9 cellular contexts compared by ENCODE assay signal in genomic region chr11:119335091-119335654, GRCh38. TPM values are rescaled to one million over a fixed set of nuclear protein-coding genes. Genes with fewer than 3 reads are reported as not detected.
DNase-seq lines count a peak whose midpoint lies in the region; ATAC-seq, FAIRE-seq and TF ChIP-seq lines count a peak whose summit lies in the region.
"Had no signal": no experiment of that assay in that cellular context is flagged by ENCODE, and none has a peak within 500 bp of the region (broad histone marks: within the 10 kb centered on the region; RNA-seq: fewer than 3 reads in every experiment).

No MANE protein-coding gene starts in this region.

- no peak for TF ChIP-seq RAD21 in HepG2 (CRISPR knock-in tag; IDR thresholded peaks at IDR 0.05)

- POLR2A ChIA-PET in activated CD4-positive, alpha-beta T cell treated with anti-CD3 and anti-CD28 coated beads, Interleukin-2, amount 10 ng/mL, durations not matched to agents 7 days and 5 days (lab: Charles Lee): no interaction called here
- POLR2A ChIA-PET in HepG2 (lab: Yijun Ruan, JAX): interaction anchor here (0.8 to 1.0 kb wide), 3 partner anchors 17 to 33 kb away, joined by 3 to 4 read pairs (median 3); no protein-coding TSS in a partner anchor

- H3K36me3 ChIP-seq in ascending aorta: peaks cover 0 to 6% of the 10 kb centered on the region in 2 donors
- H3K36me3 ChIP-seq in HepG2 (replicated peaks in 1 of 2; ENCODE audit: control insufficient read depth in 1 of 2, insufficient read depth in 2 of 2, low read length in 2 of 2): peaks cover 8 to 14% of the 10 kb centered on the region in 2 experiments; a peak in 4 of 5 replicates
- peaks cover 9% of the 10 kb centered on the region for H3K36me3 ChIP-seq in thymus (ENCODE audit: control insufficient read depth, insufficient read depth)

- peak overlapping the region; percentile 86 for H3K9ac ChIP-seq in HepG2 (ENCODE audit: insufficient read depth, low read depth, low read length)

- H3K27ac Mint-ChIP-seq in activated CD4-positive, alpha-beta T cell treated with anti-CD3 and anti-CD28 coated beads, Interleukin-2, amount 10 ng/mL, durations not matched to agents 7 days and 5 days: peak overlapping the region; percentile 99

- ATAC-seq in HepG2: no peak
- no peak for ATAC-seq in HG02623 (IDR thresholded peaks at IDR 0.05; ENCODE audit: unreplicated experiment)

- DNase-seq in activated CD4-positive, alpha-beta T cell treated with anti-CD3 and anti-CD28 coated beads, Interleukin-2, amount 10 ng/mL, durations not matched to agents 7 days and 5 days: no peak
- no peak for DNase-seq in activated CD4-positive, alpha-beta T cell treated with anti-CD3 and anti-CD28 coated beads, Interleukin-2, amount 50 U/mL, for 1 hour
- DNase-seq in ascending aorta (ENCODE audit: low spot score in 2 of 2) (no peak), HepG2 (ENCODE audit: low spot score) (no peak), H54 (ENCODE audit: insufficient read length, low spot score) (no peak)
- DNase-seq in stimulated activated CD4-positive, alpha-beta T cell treated with anti-CD3 and anti-CD28 coated beads, Interleukin-12 subunit alpha, Interleukin-12 subunit beta, amount 100 ng/mL, for 4 hours: no peak
- DNase-seq: COR-L47 had no signal

- no peak overlapping the region for H2AFZ ChIP-seq in HepG2 (ENCODE audit: low read length)

- peaks cover 4% of the 10 kb centered on the region; the same call in 1 of the 2 replicates for H4K20me1 ChIP-seq in HepG2 (ENCODE audit: insufficient read depth, low read length)

- TF ChIP-seq CTCF in ascending aorta (IDR thresholded peaks at IDR 0.05) (no peak), HepG2 (CRISPR knock-in tag; IDR thresholded peaks at IDR 0.05) (no peak)

- FAIRE-seq in HepG2 (lab: Jason Lieb, UNC): no peak
- no peak for FAIRE-seq in H54 (lab: Jason Lieb, UNC)

- H3K4me3 ChIP-seq in ascending aorta: peak overlapping the region; percentile 77 to 97
- peak overlapping the region; percentile 78 to 94 (median 87) for H3K4me3 ChIP-seq in HepG2 (replicated peaks in 1 of 3; ENCODE audit: insufficient read depth in 1 of 3, low read depth in 2 of 3, low read length in 3 of 3)
- H3K4me3 ChIP-seq in thymus (ENCODE audit: low read length): peak overlapping the region; percentile 82

- H3K36me3 Mint-ChIP-seq in activated CD4-positive, alpha-beta T cell treated with anti-CD3 and anti-CD28 coated beads, Interleukin-2, amount 10 ng/mL, durations not matched to agents 7 days and 5 days (ENCODE audit: low read depth): peaks cover 10% of the 10 kb centered on the region

- no peak for TF ChIP-seq EP300 in HepG2 (IDR thresholded peaks at IDR 0.05; ENCODE audit: low read depth in 2 of 2, low read length in 2 of 2)
- TF ChIP-seq EP300 in HepG2 (CRISPR knock-in tag; IDR thresholded peaks at IDR 0.05; ENCODE audit: borderline replicate concordance): no peak

- peak overlapping the region; percentile 89 for H3K4me2 ChIP-seq in HepG2 (ENCODE audit: low read depth, low read length)

- peaks cover 24% of the 10 kb centered on the region for H3K79me2 ChIP-seq in HepG2 (ENCODE audit: insufficient read depth, low read length)

- CTCF ChIA-PET in activated CD4-positive, alpha-beta T cell treated with anti-CD3 and anti-CD28 coated beads, Interleukin-2, amount 10 ng/mL, durations not matched to agents 7 days and 5 days (lab: Charles Lee): interaction anchor here (0.6 to 1.6 kb wide), 2 partner anchors 21 to 68 kb away, joined by 4 to 6 read pairs; no protein-coding TSS in a partner anchor
- CTCF ChIA-PET in HepG2 (lab: Yijun Ruan, JAX; ENCODE audit: low intra/inter-chr PET ratio, low total read pairs): no interaction called here

- TF ChIP-seq POLR2A in HepG2 (IDR thresholded peaks at IDR 0.05; ENCODE audit: insufficient read depth in 1 of 2, low read depth in 2 of 2, low read length in 2 of 2) (0 out of 4 replicates have a peak, but pooled peaks of 1 of the 2 experiments have one; percentile 21), H54 (IDR thresholded peaks at IDR 0.05; ENCODE audit: low read depth, low read length) (no peak)

- H3K9me3 Mint-ChIP-seq in activated CD4-positive, alpha-beta T cell treated with anti-CD3 and anti-CD28 coated beads, Interleukin-2, amount 10 ng/mL, durations not matched to agents 7 days and 5 days: no peaks in the 10 kb centered on the region

- H3K27me3 ChIP-seq in ascending aorta: no peaks in the 10 kb centered on the region
- H3K27me3 ChIP-seq in HepG2 (ENCODE audit: control insufficient read depth in 1 of 2, insufficient read depth in 2 of 2, low read length in 2 of 2): no peaks in the 10 kb centered on the region; a peak in 1 of 5 replicates
- H3K27me3 ChIP-seq in thymus (ENCODE audit: control insufficient read depth, insufficient read depth): peaks cover 18% of the 10 kb centered on the region

- intact Hi-C loops in ascending aorta (cut with DNase I): no loop called here
- intact Hi-C loops in HepG2 (cut with micrococcal nuclease; ENCODE audit: unreplicated experiment): loop anchor here (2.0 kb wide), 1 partner anchor 16 kb away; no protein-coding TSS in a partner anchor

- H3K9me3 ChIP-seq in ascending aorta (no peaks in the 10 kb centered on the region), HepG2 (ENCODE audit: low read length) (no peaks in the 10 kb centered on the region), thymus (ENCODE audit: control insufficient read depth) (no peaks in the 10 kb centered on the region)

- H3K4me1 ChIP-seq in ascending aorta (peaks cover 10 to 32% of the 10 kb centered on the region in 2 donors), HepG2 (ENCODE audit: insufficient read depth, low read length) (peaks cover 55% of the 10 kb centered on the region), thymus (ENCODE audit: control insufficient read depth, insufficient read depth, low read length) (peaks cover 19% of the 10 kb centered on the region)

- H3K4me1 Mint-ChIP-seq in activated CD4-positive, alpha-beta T cell treated with anti-CD3 and anti-CD28 coated beads, Interleukin-2, amount 10 ng/mL, durations not matched to agents 7 days and 5 days: peaks cover 62% of the 10 kb centered on the region

- TSS peak; percentile 70 for BruUV-seq in HepG2 (replicated peaks; lab: Mats Ljungman, UMichigan)

- H3K27me3 Mint-ChIP-seq in activated CD4-positive, alpha-beta T cell treated with anti-CD3 and anti-CD28 coated beads, Interleukin-2, amount 10 ng/mL, durations not matched to agents 7 days and 5 days: peaks cover 16% of the 10 kb centered on the region

- peak overlapping the region; percentile 91 for H3K4me3 Mint-ChIP-seq in activated CD4-positive, alpha-beta T cell treated with anti-CD3 and anti-CD28 coated beads, Interleukin-2, amount 10 ng/mL, durations not matched to agents 7 days and 5 days

- WGBS in HepG2 (ENCODE audit: low lambda C conversion rate): 7% methylated on average over 9 of the region's 15 CpGs
- 85% methylated on average over 15 of the region's 15 CpGs for WGBS in thymus

- H3K27ac ChIP-seq in ascending aorta: peak overlapping the region; percentile 76 to 87
- peak overlapping the region; percentile 71 for H3K27ac ChIP-seq in HepG2 (ENCODE audit: extremely low read length, insufficient read depth, low read length)
- H3K27ac ChIP-seq in thymus (ENCODE audit: low read depth): no peak overlapping the region

- in situ Hi-C loops in HepG2 (cut with HindIII; ENCODE audit: extremely low pct_ligation_motif_present, low pct_unique_long_range_greater_than_20kb): loop anchor here (5.0 to 10.0 kb wide), 2 partner anchors 37 to 140 kb away; no protein-coding TSS in a partner anchor

RNA-seq across cellular contexts. Expression of gene RNF26, which starts 0.8 kb away (rescaled TPM):
- 10 to 100 TPM; 38.3 to 38.8 TPM for total RNA-seq in activated CD4-positive, alpha-beta T cell treated with anti-CD3 and anti-CD28 coated beads, Interleukin-2, amount 10 ng/mL, durations not matched to agents 7 days and 5 days
- total RNA-seq in ascending aorta (16.8 TPM), HepG2 (2016; rRNA removed; fragmentation: Illumina TruSeq; extraction: Trizol) (11.9 and 20.8 TPM in 2 replicates)
- 5.1 and 5.5 TPM in 2 replicates for total RNA-seq in HepG2 (2016; cell fraction: cytosol; rRNA removed; fragmentation: Illumina TruSeq; extraction: Trizol; ENCODE audit: low read depth)
- 11.0 and 17.9 TPM in 2 replicates for total RNA-seq in HepG2 (2016; cell fraction: insoluble cytoplasmic fraction; rRNA removed; fragmentation: Illumina TruSeq; extraction: Trizol)
- 25.7 and 27.9 TPM in 2 replicates for total RNA-seq in HepG2 (2016; cell fraction: membrane; rRNA removed; fragmentation: Illumina TruSeq; extraction: Trizol)
- 16.9 and 17.9 TPM in 2 replicates for total RNA-seq in HepG2 (2016; cell fraction: nucleus; rRNA removed; fragmentation: Illumina TruSeq; extraction: Trizol)
- polyA plus RNA-seq in HepG2 (2011; rRNA removed) (26.3 and 28.8 TPM in 2 replicates), thymus (9.0 TPM)
- 33.9 and 41.8 TPM in 2 replicates for polyA plus RNA-seq in HepG2 (2011; cell fraction: cytosol; rRNA removed)
- 21.0 and 21.5 TPM in 2 replicates for polyA plus RNA-seq in HepG2 (2011; cell fraction: nucleus; rRNA removed)
- polyA plus RNA-seq in HepG2 (2012): 29.6 and 32.1 TPM in 2 replicates
- 16.4 and 19.4 TPM in 2 replicates for polyA plus RNA-seq in HepG2 (2016; cell fraction: cytosol; fragmentation: Illumina TruSeq; extraction: Trizol; ENCODE audit: low read depth)
- polyA plus RNA-seq in HepG2 (2016; cell fraction: insoluble cytoplasmic fraction; fragmentation: Illumina TruSeq; extraction: Trizol; ENCODE audit: low read depth): 51.2 and 62.2 TPM in 2 replicates
- 61.9 and 66.3 TPM in 2 replicates for polyA plus RNA-seq in HepG2 (2016; cell fraction: membrane; fragmentation: Illumina TruSeq; extraction: Trizol; ENCODE audit: low read depth)
- 50.4 and 51.8 TPM in 2 replicates for polyA plus RNA-seq in HepG2 (2016; cell fraction: nucleus; fragmentation: Illumina TruSeq; extraction: Trizol; ENCODE audit: insufficient read depth, low read depth)
- 92.7 and 163 TPM in 2 replicates for polyA minus RNA-seq in HepG2 (2011; rRNA and poly(A)+ RNA removed; ENCODE audit: low replicate concordance)
- 34.6 and 35.6 TPM in 2 replicates for polyA minus RNA-seq in HepG2 (2011; cell fraction: cytosol; rRNA and poly(A)+ RNA removed)
- 16.9 and 21.8 TPM in 2 replicates for polyA minus RNA-seq in HepG2 (2011; cell fraction: nucleus; rRNA and poly(A)+ RNA removed)

RNA-seq across cellular contexts. Expression of gene C1QTNF5, which starts 5.5 kb away (rescaled TPM):
- total RNA-seq in activated CD4-positive, alpha-beta T cell treated with anti-CD3 and anti-CD28 coated beads, Interleukin-2, amount 10 ng/mL, durations not matched to agents 7 days and 5 days: not detected
- total RNA-seq in ascending aorta (95.8 TPM), HepG2 (2016; rRNA removed; fragmentation: Illumina TruSeq; extraction: Trizol) (0.77 and 1.2 TPM in 2 replicates)
- 0.26 and 0.40 TPM in 2 replicates for total RNA-seq in HepG2 (2016; cell fraction: cytosol; rRNA removed; fragmentation: Illumina TruSeq; extraction: Trizol; ENCODE audit: low read depth)
- total RNA-seq in HepG2 (2016; cell fraction: insoluble cytoplasmic fraction; rRNA removed; fragmentation: Illumina TruSeq; extraction: Trizol): 0.76 and 0.78 TPM in 2 replicates
- 0.28 and 0.45 TPM in 2 replicates for total RNA-seq in HepG2 (2016; cell fraction: membrane; rRNA removed; fragmentation: Illumina TruSeq; extraction: Trizol)
- total RNA-seq in HepG2 (2016; cell fraction: nucleus; rRNA removed; fragmentation: Illumina TruSeq; extraction: Trizol): 0.47 and 0.91 TPM in 2 replicates
- polyA plus RNA-seq in HepG2 (2011; rRNA removed) (0.86 TPM in 2 replicates), thymus (8.6 TPM)
- polyA plus RNA-seq in HepG2 (2011; cell fraction: cytosol; rRNA removed): 0.91 and 1.1 TPM in 2 replicates
- polyA plus RNA-seq in HepG2 (2011; cell fraction: nucleus; rRNA removed): 0.96 and 1.1 TPM in 2 replicates
- polyA plus RNA-seq in HepG2 (2012): 0.19 and 0.53 TPM in 2 replicates
- polyA plus RNA-seq in HepG2 (2016; cell fraction: cytosol; fragmentation: Illumina TruSeq; extraction: Trizol; ENCODE audit: low read depth): 0.25 and 0.45 TPM in 2 replicates
- polyA plus RNA-seq in HepG2 (2016; cell fraction: insoluble cytoplasmic fraction; fragmentation: Illumina TruSeq; extraction: Trizol; ENCODE audit: low read depth): 0.39 and 0.53 TPM in 2 replicates
- polyA plus RNA-seq in HepG2 (2016; cell fraction: membrane; fragmentation: Illumina TruSeq; extraction: Trizol; ENCODE audit: low read depth): 0.16 and 0.49 TPM in 2 replicates
- 1.1 and 1.6 TPM in 2 replicates for polyA plus RNA-seq in HepG2 (2016; cell fraction: nucleus; fragmentation: Illumina TruSeq; extraction: Trizol; ENCODE audit: insufficient read depth, low read depth)
- 0.94 TPM in 1 of 2 replicates, not detected in the other for polyA minus RNA-seq in HepG2 (2011; rRNA and poly(A)+ RNA removed; ENCODE audit: low replicate concordance)
- not detected in 2 replicates for polyA minus RNA-seq in HepG2 (2011; cell fraction: cytosol; rRNA and poly(A)+ RNA removed)
- not detected in 2 replicates for polyA minus RNA-seq in HepG2 (2011; cell fraction: nucleus; rRNA and poly(A)+ RNA removed)

RNA-seq across cellular contexts. Expression of gene MFRP, which starts 11.3 kb away (rescaled TPM):
- total RNA-seq in activated CD4-positive, alpha-beta T cell treated with anti-CD3 and anti-CD28 coated beads, Interleukin-2, amount 10 ng/mL, durations not matched to agents 7 days and 5 days: not detected
- total RNA-seq in ascending aorta: not detected
- not detected in 2 replicates for total RNA-seq in HepG2 (2016; rRNA removed; fragmentation: Illumina TruSeq; extraction: Trizol)
- not detected in 2 replicates for total RNA-seq in HepG2 (2016; cell fraction: cytosol; rRNA removed; fragmentation: Illumina TruSeq; extraction: Trizol; ENCODE audit: low read depth)
- total RNA-seq in HepG2 (2016; cell fraction: insoluble cytoplasmic fraction; rRNA removed; fragmentation: Illumina TruSeq; extraction: Trizol): not detected in 2 replicates
- total RNA-seq in HepG2 (2016; cell fraction: membrane; rRNA removed; fragmentation: Illumina TruSeq; extraction: Trizol): not detected in 2 replicates
- not detected in 2 replicates for total RNA-seq in HepG2 (2016; cell fraction: nucleus; rRNA removed; fragmentation: Illumina TruSeq; extraction: Trizol)
- polyA plus RNA-seq in HepG2 (2011; rRNA removed): not detected in 2 replicates
- not detected in 2 replicates for polyA plus RNA-seq in HepG2 (2011; cell fraction: cytosol; rRNA removed)
- polyA plus RNA-seq in HepG2 (2011; cell fraction: nucleus; rRNA removed): not detected in 2 replicates
- not detected in 2 replicates for polyA plus RNA-seq in HepG2 (2012)
- polyA plus RNA-seq in HepG2 (2016; cell fraction: cytosol; fragmentation: Illumina TruSeq; extraction: Trizol; ENCODE audit: low read depth): not detected in 2 replicates
- polyA plus RNA-seq in HepG2 (2016; cell fraction: insoluble cytoplasmic fraction; fragmentation: Illumina TruSeq; extraction: Trizol; ENCODE audit: low read depth): not detected in 2 replicates
- polyA plus RNA-seq in HepG2 (2016; cell fraction: membrane; fragmentation: Illumina TruSeq; extraction: Trizol; ENCODE audit: low read depth): not detected in 2 replicates
- not detected in 2 replicates for polyA plus RNA-seq in HepG2 (2016; cell fraction: nucleus; fragmentation: Illumina TruSeq; extraction: Trizol; ENCODE audit: insufficient read depth, low read depth)
- not detected in 2 replicates for polyA minus RNA-seq in HepG2 (2011; rRNA and poly(A)+ RNA removed; ENCODE audit: low replicate concordance)
- polyA minus RNA-seq in HepG2 (2011; cell fraction: cytosol; rRNA and poly(A)+ RNA removed): not detected in 2 replicates
- not detected in 2 replicates for polyA minus RNA-seq in HepG2 (2011; cell fraction: nucleus; rRNA and poly(A)+ RNA removed)
- polyA plus RNA-seq in thymus: 0.05 TPM

RNA-seq across cellular contexts. Expression of gene MCAM, which starts 18.2 kb away (rescaled TPM):
- total RNA-seq in activated CD4-positive, alpha-beta T cell treated with anti-CD3 and anti-CD28 coated beads, Interleukin-2, amount 10 ng/mL, durations not matched to agents 7 days and 5 days: 1 to 10 TPM; 1.0 to 1.4 TPM
- total RNA-seq in ascending aorta: 2,975 TPM
- total RNA-seq in HepG2 (2016; rRNA removed; fragmentation: Illumina TruSeq; extraction: Trizol): 5.9 and 15.2 TPM in 2 replicates
- 0.97 and 1.4 TPM in 2 replicates for total RNA-seq in HepG2 (2016; cell fraction: cytosol; rRNA removed; fragmentation: Illumina TruSeq; extraction: Trizol; ENCODE audit: low read depth)
- total RNA-seq in HepG2 (2016; cell fraction: insoluble cytoplasmic fraction; rRNA removed; fragmentation: Illumina TruSeq; extraction: Trizol): 5.2 and 13.8 TPM in 2 replicates
- total RNA-seq in HepG2 (2016; cell fraction: membrane; rRNA removed; fragmentation: Illumina TruSeq; extraction: Trizol): 2.5 and 3.3 TPM in 2 replicates
- total RNA-seq in HepG2 (2016; cell fraction: nucleus; rRNA removed; fragmentation: Illumina TruSeq; extraction: Trizol): 13.7 and 14.4 TPM in 2 replicates
- polyA plus RNA-seq in HepG2 (2011; rRNA removed): 12.1 and 18.6 TPM in 2 replicates
- 33.4 and 50.2 TPM in 2 replicates for polyA plus RNA-seq in HepG2 (2011; cell fraction: cytosol; rRNA removed)
- polyA plus RNA-seq in HepG2 (2011; cell fraction: nucleus; rRNA removed): 24.8 and 27.5 TPM in 2 replicates
- 4.0 and 15.6 TPM in 2 replicates for polyA plus RNA-seq in HepG2 (2012)
- 0.68 and 0.83 TPM in 2 replicates for polyA plus RNA-seq in HepG2 (2016; cell fraction: cytosol; fragmentation: Illumina TruSeq; extraction: Trizol; ENCODE audit: low read depth)
- polyA plus RNA-seq in HepG2 (2016; cell fraction: insoluble cytoplasmic fraction; fragmentation: Illumina TruSeq; extraction: Trizol; ENCODE audit: low read depth): 3.9 and 5.4 TPM in 2 replicates
- 1.1 and 2.3 TPM in 2 replicates for polyA plus RNA-seq in HepG2 (2016; cell fraction: membrane; fragmentation: Illumina TruSeq; extraction: Trizol; ENCODE audit: low read depth)
- 18.8 and 20.4 TPM in 2 replicates for polyA plus RNA-seq in HepG2 (2016; cell fraction: nucleus; fragmentation: Illumina TruSeq; extraction: Trizol; ENCODE audit: insufficient read depth, low read depth)
- 29.9 and 104 TPM in 2 replicates for polyA minus RNA-seq in HepG2 (2011; rRNA and poly(A)+ RNA removed; ENCODE audit: low replicate concordance)
- 14.3 and 15.4 TPM in 2 replicates for polyA minus RNA-seq in HepG2 (2011; cell fraction: cytosol; rRNA and poly(A)+ RNA removed)
- 13.8 and 15.8 TPM in 2 replicates for polyA minus RNA-seq in HepG2 (2011; cell fraction: nucleus; rRNA and poly(A)+ RNA removed)
- polyA plus RNA-seq in thymus: 54.4 TPM

RNA-seq across cellular contexts. Expression of gene USP2, which starts 46.3 kb away (rescaled TPM):
- total RNA-seq in activated CD4-positive, alpha-beta T cell treated with anti-CD3 and anti-CD28 coated beads, Interleukin-2, amount 10 ng/mL, durations not matched to agents 7 days and 5 days: under 1 TPM; 0.17 to 0.22 TPM
- total RNA-seq in ascending aorta (not detected), HepG2 (2016; rRNA removed; fragmentation: Illumina TruSeq; extraction: Trizol) (6.0 and 7.2 TPM in 2 replicates)
- total RNA-seq in HepG2 (2016; cell fraction: cytosol; rRNA removed; fragmentation: Illumina TruSeq; extraction: Trizol; ENCODE audit: low read depth): 1.1 and 1.7 TPM in 2 replicates
- total RNA-seq in HepG2 (2016; cell fraction: insoluble cytoplasmic fraction; rRNA removed; fragmentation: Illumina TruSeq; extraction: Trizol): 6.5 and 7.1 TPM in 2 replicates
- total RNA-seq in HepG2 (2016; cell fraction: membrane; rRNA removed; fragmentation: Illumina TruSeq; extraction: Trizol): 5.7 and 5.9 TPM in 2 replicates
- total RNA-seq in HepG2 (2016; cell fraction: nucleus; rRNA removed; fragmentation: Illumina TruSeq; extraction: Trizol): 5.8 and 7.8 TPM in 2 replicates
- polyA plus RNA-seq in HepG2 (2011; rRNA removed) (2.5 and 3.2 TPM in 2 replicates), thymus (1.2 TPM)
- polyA plus RNA-seq in HepG2 (2011; cell fraction: cytosol; rRNA removed): 2.2 TPM in 2 replicates
- 4.4 and 4.7 TPM in 2 replicates for polyA plus RNA-seq in HepG2 (2011; cell fraction: nucleus; rRNA removed)
- 2.5 and 3.0 TPM in 2 replicates for polyA plus RNA-seq in HepG2 (2012)
- 1.1 and 1.3 TPM in 2 replicates for polyA plus RNA-seq in HepG2 (2016; cell fraction: cytosol; fragmentation: Illumina TruSeq; extraction: Trizol; ENCODE audit: low read depth)
- polyA plus RNA-seq in HepG2 (2016; cell fraction: insoluble cytoplasmic fraction; fragmentation: Illumina TruSeq; extraction: Trizol; ENCODE audit: low read depth): 7.6 and 11.3 TPM in 2 replicates
- 4.1 and 4.2 TPM in 2 replicates for polyA plus RNA-seq in HepG2 (2016; cell fraction: membrane; fragmentation: Illumina TruSeq; extraction: Trizol; ENCODE audit: low read depth)
- polyA plus RNA-seq in HepG2 (2016; cell fraction: nucleus; fragmentation: Illumina TruSeq; extraction: Trizol; ENCODE audit: insufficient read depth, low read depth): 22.1 and 23.0 TPM in 2 replicates
- 5.4 and 5.9 TPM in 2 replicates for polyA minus RNA-seq in HepG2 (2011; rRNA and poly(A)+ RNA removed; ENCODE audit: low replicate concordance)
- 4.0 and 5.4 TPM in 2 replicates for polyA minus RNA-seq in HepG2 (2011; cell fraction: cytosol; rRNA and poly(A)+ RNA removed)
- 2.4 and 5.7 TPM in 2 replicates for polyA minus RNA-seq in HepG2 (2011; cell fraction: nucleus; rRNA and poly(A)+ RNA removed)

Comparison
In these comparisons a context has a peak if more than half of its experiments do, and no peak if none do; other contexts are left out.
1. RNA of gene C1QTNF5, which starts 5.5 kb away (total RNA-seq): 95.8 TPM in ascending aorta (single experiment); 0.26 to 1.2 TPM in HepG2 and not detected in activated CD4-positive, alpha-beta T cell treated with anti-CD3 and anti-CD28 coated beads, Interleukin-2, amount 10 ng/mL, durations not matched to agents 7 days and 5 days; every median in the first group is over 10 times any median in the second.
2. Peak in every context shown above with its lines, with median percentiles within 50 percentile points of each other: H3K4me3 ChIP-seq.